8 cellular contexts compared by ENCODE assay signal in the genomic region with DNA sequence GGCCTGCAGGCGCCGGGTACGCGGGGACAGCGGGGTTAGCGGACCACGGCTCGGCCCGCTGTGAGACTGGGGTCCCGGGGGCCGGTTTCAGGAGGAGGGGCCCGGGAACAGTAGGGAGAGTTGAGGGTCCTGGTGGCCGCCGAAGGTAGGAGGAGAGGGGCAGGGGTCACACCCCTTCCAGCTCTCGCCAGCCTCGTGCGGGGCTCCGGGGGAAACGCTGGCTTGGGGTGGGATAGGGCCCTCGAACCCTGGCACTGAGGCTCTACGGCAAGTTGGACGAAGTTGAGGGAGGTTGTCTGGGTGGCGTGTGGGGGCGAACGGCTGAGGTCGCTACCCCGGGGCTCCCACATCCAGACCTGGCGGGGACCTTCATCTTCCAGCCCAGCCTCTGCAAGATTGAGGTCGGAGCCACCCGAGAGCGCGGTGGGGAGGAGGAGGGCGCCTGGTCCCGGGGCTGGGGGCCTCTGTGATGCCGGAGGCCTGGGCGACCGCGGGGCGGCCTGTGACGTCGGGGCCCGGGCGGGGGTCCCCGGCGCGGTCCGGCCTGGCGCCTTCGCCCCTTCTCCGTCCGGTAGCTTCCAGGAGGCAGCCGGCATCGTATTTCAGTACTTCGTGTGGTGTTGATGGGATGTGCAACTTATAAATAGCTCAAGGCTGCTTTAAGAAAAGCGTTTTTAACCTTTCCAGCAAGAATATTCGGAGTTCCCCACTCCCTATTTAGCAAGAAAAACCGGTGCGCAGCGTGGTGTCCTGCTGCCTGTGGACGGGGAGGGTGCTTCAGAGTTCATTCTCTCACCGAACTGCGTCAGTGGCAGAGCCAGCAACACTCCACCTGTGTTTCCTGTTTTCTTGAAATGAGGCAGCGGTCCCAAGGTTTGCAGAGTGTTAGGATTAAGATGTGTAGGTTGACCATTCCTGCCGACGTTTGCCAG. TPM values are rescaled to one million over a fixed set of nuclear protein-coding genes. Genes with fewer than 3 reads are reported as not detected.
DNase-seq lines count a peak whose midpoint lies in the region; ATAC-seq, FAIRE-seq and TF ChIP-seq lines count a peak whose summit lies in the region.
"Had no signal": no experiment of that assay in that cellular context is flagged by ENCODE, and none has a peak within 500 bp of the region (broad histone marks: within the 10 kb centered on the region; RNA-seq: fewer than 3 reads in every experiment).

No MANE protein-coding gene starts in this region.

- peak overlapping the region; percentile 73 for H3K27ac Mint-ChIP-seq in activated CD4-positive, alpha-beta T cell treated with anti-CD3 and anti-CD28 coated beads for 36 hours
- H3K27ac Mint-ChIP-seq in dendritic cell treated with granulocyte-macrophage colony-stimulating factor and Interleukin-4, amounts not matched to agents 40 ng/mL and 50 ng/mL, for 4 days: peak overlapping the region; percentile 62
- peak overlapping the region; percentile 43 for H3K27ac Mint-ChIP-seq in memory B cell

- peaks cover 9% of the 10 kb centered on the region for H3K27me3 Mint-ChIP-seq in activated CD4-positive, alpha-beta T cell treated with anti-CD3 and anti-CD28 coated beads for 36 hours
- peaks cover 60% of the 10 kb centered on the region for H3K27me3 Mint-ChIP-seq in dendritic cell treated with granulocyte-macrophage colony-stimulating factor and Interleukin-4, amounts not matched to agents 40 ng/mL and 50 ng/mL, for 4 days
- H3K27me3 Mint-ChIP-seq in memory B cell: no peaks in the 10 kb centered on the region

- ATAC-seq in HG03520 (IDR thresholded peaks at IDR 0.05; ENCODE audit: unreplicated experiment) (peak; percentile 0), memory B cell (ENCODE audit: low read depth) (peak; percentile 10), GM19467 (IDR thresholded peaks at IDR 0.05; ENCODE audit: unreplicated experiment) (no peak)
- no peak for ATAC-seq in activated CD4-positive, alpha-beta T cell treated with anti-CD3 and anti-CD28 coated beads for 36 hours

- H3K4me1 Mint-ChIP-seq in activated CD4-positive, alpha-beta T cell treated with anti-CD3 and anti-CD28 coated beads for 36 hours: peaks cover 24% of the 10 kb centered on the region
- H3K4me1 Mint-ChIP-seq in dendritic cell treated with granulocyte-macrophage colony-stimulating factor and Interleukin-4, amounts not matched to agents 40 ng/mL and 50 ng/mL, for 4 days (ENCODE audit: low read depth): peaks cover 19% of the 10 kb centered on the region
- peaks cover 10% of the 10 kb centered on the region for H3K4me1 Mint-ChIP-seq in memory B cell

- intact Hi-C loops in activated CD4-positive, alpha-beta T cell treated with anti-CD3 and anti-CD28 coated beads for 36 hours (cut with DNase I, micrococcal nuclease): loop anchor here (1.0 to 10.0 kb wide), 12 partner anchors 27 to 1182 kb away; a partner anchor contains a TSS
- intact Hi-C loops in dendritic cell treated with granulocyte-macrophage colony-stimulating factor and Interleukin-4, amounts not matched to agents 40 ng/mL and 50 ng/mL, for 4 days (cut with micrococcal nuclease): loop anchor here (1.0 to 10.0 kb wide), 3 partner anchors 33 to 204 kb away; a partner anchor contains a TSS

- no peak for TF ChIP-seq POLR2A in GM12892 (IDR thresholded peaks at IDR 0.05; ENCODE audit: low read depth, low read length)

- CTCF ChIA-PET in activated CD4-positive, alpha-beta T cell treated with anti-CD3 and anti-CD28 coated beads for 36 hours (lab: Charles Lee): interaction anchor here (0.6 to 2.8 kb wide), 3 partner anchors 9 to 167 kb away, joined by 3 to 13 read pairs (median 6); no protein-coding TSS in a partner anchor

- H3K4me3 Mint-ChIP-seq in activated CD4-positive, alpha-beta T cell treated with anti-CD3 and anti-CD28 coated beads for 36 hours: peak overlapping the region; percentile 84
- H3K4me3 Mint-ChIP-seq in dendritic cell treated with granulocyte-macrophage colony-stimulating factor and Interleukin-4, amounts not matched to agents 40 ng/mL and 50 ng/mL, for 4 days: peak overlapping the region; percentile 74
- H3K4me3 Mint-ChIP-seq in memory B cell: peak overlapping the region; percentile 85

- H3K9me3 Mint-ChIP-seq in activated CD4-positive, alpha-beta T cell treated with anti-CD3 and anti-CD28 coated beads for 36 hours (ENCODE audit: low read depth): no peaks in the 10 kb centered on the region
- H3K9me3 Mint-ChIP-seq in dendritic cell treated with granulocyte-macrophage colony-stimulating factor and Interleukin-4, amounts not matched to agents 40 ng/mL and 50 ng/mL, for 4 days: no peaks in the 10 kb centered on the region
- H3K9me3 Mint-ChIP-seq in memory B cell: no peaks in the 10 kb centered on the region

- H3K36me3 Mint-ChIP-seq in activated CD4-positive, alpha-beta T cell treated with anti-CD3 and anti-CD28 coated beads for 36 hours (ENCODE audit: low read depth): no peaks in the 10 kb centered on the region
- no peaks in the 10 kb centered on the region for H3K36me3 Mint-ChIP-seq in dendritic cell treated with granulocyte-macrophage colony-stimulating factor and Interleukin-4, amounts not matched to agents 40 ng/mL and 50 ng/mL, for 4 days (ENCODE audit: low read depth)
- H3K36me3 Mint-ChIP-seq in memory B cell: no peaks in the 10 kb centered on the region

- POLR2A ChIA-PET in activated CD4-positive, alpha-beta T cell treated with anti-CD3 and anti-CD28 coated beads for 36 hours (lab: Charles Lee): no interaction called here

- peak; percentile 24 for DNase-seq in GM12892 (ENCODE audit: insufficient read length)
- peak; percentile 56 for DNase-seq in activated CD4-positive, alpha-beta T cell treated with anti-CD3 and anti-CD28 coated beads for 36 hours
- DNase-seq in memory B cell (ENCODE audit: low spot score in 2 of 2): peak; percentile 13 to 30
- DNase-seq in stimulated activated naive CD4-positive, alpha-beta T cell treated with Interleukin-2 at 50 U/mL for 16 hours (lab: John Stamatoyannopoulos, UW): peak; percentile 11

- peak; percentile 14 for FAIRE-seq in GM12892 (lab: Jason Lieb, UNC)
- FAIRE-seq: islet of Langerhans had no signal

RNA-seq across cellular contexts. Expression of a gene that starts 0.9 kb away (rescaled TPM):
- polyA plus RNA-seq in GM12892 (2012; ENCODE audit: missing spikeins): 3.2 TPM
- 1 to 10 TPM; 5.8 to 7.3 TPM for total RNA-seq in activated CD4-positive, alpha-beta T cell treated with anti-CD3 and anti-CD28 coated beads for 36 hours

RNA-seq across cellular contexts. Expression of a gene that starts 32.7 kb away (rescaled TPM):
- 8.0 TPM for polyA plus RNA-seq in GM12892 (2012; ENCODE audit: missing spikeins)
- total RNA-seq in activated CD4-positive, alpha-beta T cell treated with anti-CD3 and anti-CD28 coated beads for 36 hours: 10 to 100 TPM; 22.0 to 24.2 TPM

Comparison
In these comparisons a context has a peak if more than half of its experiments do, and no peak if none do; other contexts are left out.
1. ATAC-seq: peak in HG03520 (single experiment) and memory B cell (single experiment); none in activated CD4-positive, alpha-beta T cell treated with anti-CD3 and anti-CD28 coated beads for 36 hours (single experiment) and GM19467 (single experiment).
2. Peak in every context shown above with its lines, with median percentiles within 50 percentile points of each other: DNase-seq, H3K27ac Mint-ChIP-seq and H3K4me3 Mint-ChIP-seq.